13 cellular contexts compared by ENCODE assay signal in genomic region chr6:7173843-7174503, GRCh38.
DNase-seq lines count a peak whose midpoint lies in the region; ATAC-seq and TF ChIP-seq lines count a peak whose summit lies in the region.
"Had no signal": no experiment of that assay in that cellular context is flagged by ENCODE, and none has a peak within 500 bp of the region (broad histone marks: within the 10 kb centered on the region; RNA-seq: fewer than 3 reads in every experiment).

No MANE protein-coding gene starts in this region.

- H3K9ac ChIP-seq in GM23248 (no peak overlapping the region), iPS-18a (ENCODE audit: low read length) (peak overlapping the region; percentile 16)

- H3K27me3 ChIP-seq in GM23248 (replicated peaks; ENCODE audit: insufficient read depth) (no peaks in the 10 kb centered on the region), Panc1 (ENCODE audit: control insufficient read depth, insufficient read depth, low read length) (no peaks in the 10 kb centered on the region), iPS-18a (ENCODE audit: control insufficient read depth, insufficient read depth, low read length) (no peaks in the 10 kb centered on the region), psoas muscle (ENCODE audit: insufficient read depth in 3 of 3, low read length in 2 of 3) (no peaks in the 10 kb centered on the region), left lung (no peaks in the 10 kb centered on the region)

- 94 to 96% methylated on average over 9 of the region's 9 CpGs for WGBS in GM23248 (ENCODE audit: low coverage in 1 of 2, low lambda C conversion rate in 2 of 2, missing lambda C conversion rate in 2 of 2), 2 experiments
- WGBS in psoas muscle, 3 donors: 69 to 77% (median 72%) methylated on average over 9 of the region's 9 CpGs

- ATAC-seq in Panc1: no peak
- ATAC-seq in psoas muscle: no peak
- ATAC-seq in left lung: no peak
- ATAC-seq in sciatic nerve: no peak
- ATAC-seq: HCT116 had no signal

- H3K9me2 ChIP-seq in GM23248 (ENCODE audit: insufficient read depth): no peaks in the 10 kb centered on the region

- no peak for DNase-seq in GM23248
- no peak for DNase-seq in Panc1 (ENCODE audit: low read depth, low spot score)
- no peak for DNase-seq in psoas muscle
- no peak for DNase-seq in left lung
- no peak for DNase-seq in stimulated activated CD4-positive, alpha-beta T cell treated with anti-CD3 and anti-CD28 coated beads, Interleukin-12 subunit alpha, Interleukin-12 subunit beta, amount 100 ng/mL, for 4 hours
- no peak for DNase-seq in sciatic nerve (ENCODE audit: low spot score)
- DNase-seq: erythroblast; GDM1; MM.1S; stimulated activated CD4-positive, alpha-beta T cell treated with anti-CD3 and anti-CD28 coated beads, Interleukin-4, amount 100 ng/mL, for 1 hour had no signal

- no peak overlapping the region for H3K4me2 ChIP-seq in GM23248 (ENCODE audit: unreplicated experiment)

- no peak overlapping the region for H2AFZ ChIP-seq in GM23248

- peaks cover 13% of the 10 kb centered on the region; the same call in 1 of the 2 replicates for H3F3A ChIP-seq in GM23248 (ENCODE audit: insufficient read depth)

- H3K27ac ChIP-seq in GM23248: peak overlapping the region; percentile 59; the same call in 1 of the 2 replicates
- H3K27ac ChIP-seq in Panc1 (ENCODE audit: low read length): 0 out of 2 replicates have a peak overlapping the region, but pooled peaks have one; percentile 2
- peak overlapping the region; percentile 75 for H3K27ac ChIP-seq in iPS-18a (ENCODE audit: low read length)
- peak overlapping the region; percentile 79 for H3K27ac ChIP-seq in psoas muscle
- no peak overlapping the region for H3K27ac ChIP-seq in left lung
- H3K27ac ChIP-seq: C4-2B had no signal

- CTCF ChIA-PET in Panc1 (lab: Charles Lee): no interaction called here

- H3K36me3 ChIP-seq in GM23248 (ENCODE audit: low read depth) (peaks cover 7% of the 10 kb centered on the region; the same call in 1 of the 2 replicates), Panc1 (ENCODE audit: control insufficient read depth, insufficient read depth, low read length) (0 out of 2 replicates have a peak, but pooled peaks cover 3% of the 10 kb centered on the region), iPS-18a (ENCODE audit: control insufficient read depth, low read depth, low read length) (no peaks in the 10 kb centered on the region), psoas muscle (ENCODE audit: insufficient read depth in 1 of 2, low read depth in 1 of 2) (peaks cover 0 to 18% of the 10 kb centered on the region in 2 donors), left lung (peaks cover 0 to 23% of the 10 kb centered on the region in 2 donors)

- BruUV-seq in Panc1 (replicated peaks; lab: Mats Ljungman, UMichigan): no TSS peak

- POLR2A ChIA-PET in Panc1 (lab: Charles Lee): interaction anchor here (0.6 to 1.3 kb wide), 2 partner anchors 14 to 31 kb away, joined by 3 to 5 read pairs; no protein-coding TSS in a partner anchor

- peaks cover 100% of the 10 kb centered on the region for H3K79me2 ChIP-seq in GM23248 (ENCODE audit: insufficient read depth)

- in situ Hi-C loops in GM23248 (cut with MboI): no loop called here
- in situ Hi-C loops in Panc1 (cut with HindIII; ENCODE audit: low pct_unique_long_range_greater_than_20kb, low sequenced_read_pairs): no loop called here

- intact Hi-C loops in Panc1 (cut with micrococcal nuclease; ENCODE audit: unreplicated experiment): no loop called here
- intact Hi-C loops in psoas muscle (cut with DNase I): loop anchor here (5.0 kb wide), 2 partner anchors 38 to 43 kb away; no protein-coding TSS in a partner anchor
- intact Hi-C loops in left lung (cut with DNase I): no loop called here
- intact Hi-C loops in sciatic nerve (cut with DNase I): no loop called here

- peaks cover 44% of the 10 kb centered on the region for H3K4me1 ChIP-seq in GM23248 (ENCODE audit: insufficient read depth)
- H3K4me1 ChIP-seq in Panc1 (ENCODE audit: control insufficient read depth, insufficient read depth, low read length): peaks cover 19% of the 10 kb centered on the region
- H3K4me1 ChIP-seq in iPS-18a (ENCODE audit: control insufficient read depth, low read depth, low read length): peaks cover 32% of the 10 kb centered on the region
- H3K4me1 ChIP-seq in psoas muscle: peaks cover 60% of the 10 kb centered on the region
- peaks cover 9 to 52% of the 10 kb centered on the region in 2 donors for H3K4me1 ChIP-seq in left lung

- H4K20me1 ChIP-seq in GM23248 (ENCODE audit: insufficient read depth): no peaks in the 10 kb centered on the region

- no peak overlapping the region for H3K4me3 ChIP-seq in GM23248
- H3K4me3 ChIP-seq in Panc1 (ENCODE audit: low read depth in 2 of 2, low read length in 2 of 2): no peak overlapping the region
- H3K4me3 ChIP-seq in iPS-18a (ENCODE audit: low read length): peak overlapping the region; percentile 39
- H3K4me3 ChIP-seq in psoas muscle: no peak overlapping the region
- no peak overlapping the region for H3K4me3 ChIP-seq in left lung

- H3K9me3 ChIP-seq in GM23248 (ENCODE audit: low read depth): no peaks in the 10 kb centered on the region
- H3K9me3 ChIP-seq in Panc1 (ENCODE audit: control insufficient read depth, insufficient read depth, low read depth, low read length): no peaks in the 10 kb centered on the region
- H3K9me3 ChIP-seq in iPS-18a (ENCODE audit: control insufficient read depth, low read depth, low read length): no peaks in the 10 kb centered on the region
- H3K9me3 ChIP-seq in psoas muscle: no peaks in the 10 kb centered on the region
- H3K9me3 ChIP-seq in left lung: no peaks in the 10 kb centered on the region

- TF ChIP-seq CTCF in Panc1 (IDR thresholded peaks at IDR 0.05) (no peak), psoas muscle (IDR thresholded peaks at IDR 0.05) (no peak), left lung (IDR thresholded peaks at IDR 0.05) (no peak)

Comparison
In these comparisons a context has a peak if more than half of its experiments do, and no peak if none do; other contexts are left out.
1. H3K27ac ChIP-seq: peak in GM23248 (single experiment), Panc1 (single experiment), iPS-18a (single experiment) and psoas muscle (single experiment); none in left lung (0 of 2).
2. intact Hi-C loops: an anchor here in psoas muscle (5.0 kb wide); none called in Panc1, left lung and sciatic nerve.